In the genomic region with DNA sequence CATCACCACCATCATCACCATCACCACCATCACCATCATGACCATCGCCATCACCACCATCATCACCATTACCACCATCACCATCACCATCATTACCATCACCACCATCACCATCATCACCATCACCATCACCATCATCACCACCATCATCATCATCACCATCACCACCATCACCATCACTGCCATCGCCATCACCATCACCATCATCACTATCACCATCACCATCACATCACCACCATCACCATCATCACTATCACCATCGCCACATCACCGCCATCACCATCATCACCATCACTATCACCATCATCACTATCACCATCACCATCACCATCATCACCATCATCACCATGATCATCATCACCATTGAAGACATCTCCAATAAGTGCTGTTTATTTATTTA, we compare ENCODE assay signal across 18 cellular contexts. TPM values are rescaled to one million over a fixed set of nuclear protein-coding genes. Genes with fewer than 3 reads are reported as not detected.
DNase-seq lines count a peak whose midpoint lies in the region; ATAC-seq, FAIRE-seq and TF ChIP-seq lines count a peak whose summit lies in the region.
"Had no signal": no experiment of that assay in that cellular context is flagged by ENCODE, and none has a peak within 500 bp of the region (broad histone marks: within the 10 kb centered on the region; RNA-seq: fewer than 3 reads in every experiment).

No MANE protein-coding gene starts in this region.

- H3K79me2 ChIP-seq in GM12878 (ENCODE audit: control insufficient read depth, insufficient read depth, low read length), result no peaks in the 10 kb centered on the region

- TF ChIP-seq RAD21 in GM12878 (IDR thresholded peaks at IDR 0.05; ENCODE audit: insufficient read depth, low read depth, low read length), result no peak

- SMC1A ChIA-PET in GM12878 (lab: Charles Lee; ENCODE audit: uncharacterized antibody, unreplicated experiment), result no interaction called here

- H3K4me3 ChIP-seq in HEK293 (ENCODE audit: low read depth, low read length) (no peak overlapping the region), GM12878 (no peak overlapping the region)

- DNase-seq in GM12878 (ENCODE audit: low read depth, low spot score) (no peak), glutamatergic neuron (no peak), urothelium cell line (ENCODE audit: low spot score) (no peak), OCI-M1 (lab: John Stamatoyannopoulos, UW) (no peak)
- DNase-seq in stimulated activated CD4-positive, alpha-beta T cell treated with anti-CD3 and anti-CD28 coated beads, Interleukin-15, amount 100 ng/mL, for 24 hours, result no peak
- no peak for DNase-seq in activated CD4-positive, alpha-beta memory T cell treated with anti-CD3 and anti-CD28 coated beads for 36 hours
- DNase-seq: C1 segment of cervical spinal cord; CD4-positive, alpha-beta T cell; DMS153; DMS79 treated with DMSO at 0.1 percent for 48 hours; GDM1; KBM-7 had no signal

- peaks cover 5% of the 10 kb centered on the region for H3K36me3 Mint-ChIP-seq in glutamatergic neuron (ENCODE audit: unreplicated experiment)
- no peaks in the 10 kb centered on the region for H3K36me3 Mint-ChIP-seq in activated CD4-positive, alpha-beta memory T cell treated with anti-CD3 and anti-CD28 coated beads for 36 hours

- H2AFZ ChIP-seq in GM12878 (ENCODE audit: control insufficient read depth, low read depth, low read length), result no peak overlapping the region

- ATAC-seq in GM12878, result no peak
- ATAC-seq: HCT116 had no signal

- H3K9me3 ChIP-seq in HEK293 (ENCODE audit: control insufficient read depth, insufficient read depth, low read depth, low read length) (no peaks in the 10 kb centered on the region), GM12878 (replicated peaks; ENCODE audit: control insufficient read depth, insufficient read depth, low read length) (no peaks in the 10 kb centered on the region)

- H3K27ac ChIP-seq in HEK293 (ENCODE audit: extremely low read depth, low read depth, low read length) (no peak overlapping the region), GM12878 (ENCODE audit: control insufficient read depth, insufficient read depth) (no peak overlapping the region)

- H3K4me1 Mint-ChIP-seq in glutamatergic neuron (ENCODE audit: low read depth, unreplicated experiment), result no peaks in the 10 kb centered on the region
- H3K4me1 Mint-ChIP-seq in activated CD4-positive, alpha-beta memory T cell treated with anti-CD3 and anti-CD28 coated beads for 36 hours (ENCODE audit: low read depth), result no peaks in the 10 kb centered on the region
- H3K4me1 Mint-ChIP-seq: B cell had no signal

- H3K4me3 Mint-ChIP-seq in glutamatergic neuron (ENCODE audit: unreplicated experiment), result no peak overlapping the region
- no peak overlapping the region for H3K4me3 Mint-ChIP-seq in activated CD4-positive, alpha-beta memory T cell treated with anti-CD3 and anti-CD28 coated beads for 36 hours
- H3K4me3 Mint-ChIP-seq: B cell; CD4-positive, alpha-beta T cell had no signal

- TF ChIP-seq POLR2A in GM12878 (IDR thresholded peaks at IDR 0.05; ENCODE audit: low read depth, low read length), result no peak

- 55% methylated on average over 4 of the region's 4 CpGs for WGBS in GM12878 (ENCODE audit: insufficient coverage, insufficient replicate concordance, low lambda C conversion rate, missing lambda C conversion rate)

- H3K27ac Mint-ChIP-seq in glutamatergic neuron (ENCODE audit: unreplicated experiment), result peak overlapping the region; percentile 7
- no peak overlapping the region for H3K27ac Mint-ChIP-seq in activated CD4-positive, alpha-beta memory T cell treated with anti-CD3 and anti-CD28 coated beads for 36 hours
- H3K27ac Mint-ChIP-seq: B cell; CD4-positive, alpha-beta T cell had no signal

- RAD21 ChIA-PET in GM12878 (lab: Charles Lee; ENCODE audit: unreplicated experiment), result no interaction called here

- peaks cover 8% of the 10 kb centered on the region for H3K27me3 Mint-ChIP-seq in glutamatergic neuron (ENCODE audit: unreplicated experiment)
- peaks cover 9% of the 10 kb centered on the region for H3K27me3 Mint-ChIP-seq in activated CD4-positive, alpha-beta memory T cell treated with anti-CD3 and anti-CD28 coated beads for 36 hours

- BruUV-seq in GM12878 (replicated peaks; lab: Mats Ljungman, UMichigan), result no TSS peak

- no peak overlapping the region for H3K4me2 ChIP-seq in GM12878 (ENCODE audit: control insufficient read depth, insufficient read depth)

- TF ChIP-seq CTCF in HEK293 (tag by site-specific recombination; IDR thresholded peaks at IDR 0.05), result no peak
- TF ChIP-seq CTCF in GM12878 (IDR thresholded peaks at IDR 0.05 in 2 of 3, conservative IDR thresholded peaks at IDR 0.05 in 1 of 3; ENCODE audit: control insufficient read depth in 2 of 3, extremely low read depth in 1 of 3, insufficient read depth in 1 of 3, low read depth in 3 of 3, low read length in 3 of 3), result no peak
- TF ChIP-seq CTCF in glutamatergic neuron (IDR thresholded peaks at IDR 0.05; ENCODE audit: partially characterized antibody, unreplicated experiment), result no peak

- FAIRE-seq in GM12878 (lab: Jason Lieb, UNC) (peak; percentile 82), urothelium cell line (lab: Jason Lieb, UNC) (peak; percentile 100)
- FAIRE-seq: A204.1, H54 had no signal

- peaks cover 1% of the 10 kb centered on the region for H3K9me3 Mint-ChIP-seq in glutamatergic neuron (ENCODE audit: unreplicated experiment)
- H3K9me3 Mint-ChIP-seq in activated CD4-positive, alpha-beta memory T cell treated with anti-CD3 and anti-CD28 coated beads for 36 hours, result peaks cover 4% of the 10 kb centered on the region

- CTCF ChIA-PET in HEK293 (lab: Yijun Ruan, JAX) (no interaction called here), GM12878 (lab: Yijun Ruan, JAX) (no interaction called here)
- CTCF ChIA-PET in activated CD4-positive, alpha-beta memory T cell treated with anti-CD3 and anti-CD28 coated beads for 36 hours (lab: Charles Lee), result no interaction called here

- intact Hi-C loops in GM12878 (cut with micrococcal nuclease; ENCODE audit: unreplicated experiment), result no loop called here
- intact Hi-C loops in activated CD4-positive, alpha-beta memory T cell treated with anti-CD3 and anti-CD28 coated beads for 36 hours (cut with micrococcal nuclease), result no loop called here

- H3K4me1 ChIP-seq in HEK293 (ENCODE audit: control insufficient read depth, insufficient read depth, low read length), result no peaks in the 10 kb centered on the region
- no peaks in the 10 kb centered on the region for H3K4me1 ChIP-seq in GM12878 (ENCODE audit: control insufficient read depth, insufficient read depth, low read length)

- TF ChIP-seq EP300 in GM12878 (IDR thresholded peaks at IDR 0.05; ENCODE audit: borderline replicate concordance in 1 of 2, control insufficient read depth in 1 of 2, low read depth in 2 of 2, low read length in 2 of 2), result no peak

- H3K9ac ChIP-seq in GM12878 (ENCODE audit: control insufficient read depth, insufficient read depth, low read length), result no peak overlapping the region

- no peaks in the 10 kb centered on the region; a peak in 1 of 4 replicates for H3K27me3 ChIP-seq in GM12878 (replicated peaks in 1 of 2; ENCODE audit: control insufficient read depth in 2 of 2, insufficient read depth in 2 of 2, low read length in 1 of 2)

- no peaks in the 10 kb centered on the region for H4K20me1 ChIP-seq in GM12878 (ENCODE audit: control insufficient read depth, insufficient read depth)

- in situ Hi-C loops in GM12878 (cut with MboI), result no loop called here

- H3K36me3 ChIP-seq in HEK293 (ENCODE audit: control insufficient read depth in 2 of 2, insufficient read depth in 1 of 2, low read length in 2 of 2), result no peaks in the 10 kb centered on the region
- no peaks in the 10 kb centered on the region for H3K36me3 ChIP-seq in GM12878 (ENCODE audit: control insufficient read depth in 2 of 2, insufficient read depth in 2 of 2, low read length in 1 of 2)

- POLR2A ChIA-PET in HEK293 (lab: Yijun Ruan, JAX) (no interaction called here), GM12878 (lab: Charles Lee) (no interaction called here)
- POLR2A ChIA-PET in activated CD4-positive, alpha-beta memory T cell treated with anti-CD3 and anti-CD28 coated beads for 36 hours (lab: Charles Lee), result no interaction called here

RNA-seq across cellular contexts. Expression of a gene that starts 16.8 kb away (rescaled TPM):
- 63.2 and 67.5 TPM in 2 replicates for total RNA-seq in GM12878 (2013; cell fraction: nucleolus; rRNA removed)
- total RNA-seq in GM12878 (2014; rRNA removed), result 15.4 and 16.4 TPM in 2 replicates
- 12.0 and 12.4 TPM in 2 replicates for total RNA-seq in GM12878 (2014; rRNA removed; fragmentation: Illumina TruSeq; extraction: Trizol)
- 14.6 and 17.1 TPM in 2 replicates for total RNA-seq in GM12878 (2021)
- polyA plus RNA-seq in GM12878 (2011; ENCODE audit: low read depth), result 5.3 TPM
- polyA plus RNA-seq in GM12878 (2011; rRNA removed), result 12.7 and 14.5 TPM in 2 replicates
- 17.2 and 18.5 TPM in 2 replicates for polyA plus RNA-seq in GM12878 (2011; cell fraction: cytosol; rRNA removed)
- 16.6 and 20.4 TPM in 2 replicates for polyA plus RNA-seq in GM12878 (2011; cell fraction: nucleus; rRNA removed)
- 8.7 and 9.6 TPM in 2 replicates for polyA plus RNA-seq in GM12878 (2012)
- polyA plus RNA-seq in GM12878 (2014; fragmentation: Illumina TruSeq; extraction: Trizol), result 8.4 and 12.1 TPM in 2 replicates
- polyA plus RNA-seq in GM12878 (2014; fragmentation: Nextera tagmentation; extraction: Ambion mirVana), result 1 to 10 TPM; 1.5 to 3.8 TPM
- polyA plus RNA-seq in GM12878 (2014; rRNA removed), result 15.1 and 17.5 TPM in 2 replicates
- polyA plus RNA-seq in GM12878 (2016; fragmentation: Nextera tagmentation; extraction: Ambion mirVana), result 10 to 100 TPM; 21.2 to 22.4 TPM
- 16.0 and 19.8 TPM in 2 replicates for polyA minus RNA-seq in GM12878 (2011; rRNA and poly(A)+ RNA removed)
- polyA minus RNA-seq in GM12878 (2011; cell fraction: cytosol; rRNA and poly(A)+ RNA removed), result 6.3 and 7.8 TPM in 2 replicates
- polyA minus RNA-seq in GM12878 (2011; cell fraction: nucleus; rRNA and poly(A)+ RNA removed), result 16.8 and 33.1 TPM in 2 replicates
- total RNA-seq in glutamatergic neuron (ENCODE audit: unreplicated experiment), result 23.2 TPM
- total RNA-seq in activated CD4-positive, alpha-beta memory T cell treated with anti-CD3 and anti-CD28 coated beads for 36 hours, result 10 to 100 TPM; 12.1 to 12.2 TPM

RNA-seq across cellular contexts. Expression of a gene that starts 36.2 kb away (rescaled TPM):
- 0.46 and 0.56 TPM in 2 replicates for total RNA-seq in GM12878 (2013; cell fraction: nucleolus; rRNA removed)
- 0.16 TPM in 1 of 2 replicates, not detected in the other for total RNA-seq in GM12878 (2014; rRNA removed)
- total RNA-seq in GM12878 (2014; rRNA removed; fragmentation: Illumina TruSeq; extraction: Trizol), result not detected in 2 replicates
- total RNA-seq in GM12878 (2021), result not detected in 2 replicates
- not detected for polyA plus RNA-seq in GM12878 (2011; ENCODE audit: low read depth)
- not detected in 2 replicates for polyA plus RNA-seq in GM12878 (2011; rRNA removed)
- polyA plus RNA-seq in GM12878 (2011; cell fraction: cytosol; rRNA removed), result not detected in 2 replicates
- polyA plus RNA-seq in GM12878 (2011; cell fraction: nucleus; rRNA removed), result 0.13 TPM in 1 of 2 replicates, not detected in the other
- polyA plus RNA-seq in GM12878 (2012), result 0.15 and 0.28 TPM in 2 replicates
- polyA plus RNA-seq in GM12878 (2014; fragmentation: Illumina TruSeq; extraction: Trizol), result not detected in 2 replicates
- polyA plus RNA-seq in GM12878 (2014; fragmentation: Nextera tagmentation; extraction: Ambion mirVana), result not detected
- not detected in 2 replicates for polyA plus RNA-seq in GM12878 (2014; rRNA removed)
- under 1 TPM; 0.14 to 0.33 TPM for polyA plus RNA-seq in GM12878 (2016; fragmentation: Nextera tagmentation; extraction: Ambion mirVana)
- not detected in 2 replicates for polyA minus RNA-seq in GM12878 (2011; rRNA and poly(A)+ RNA removed)
- polyA minus RNA-seq in GM12878 (2011; cell fraction: cytosol; rRNA and poly(A)+ RNA removed), result not detected in 2 replicates
- 0.24 and 0.29 TPM in 2 replicates for polyA minus RNA-seq in GM12878 (2011; cell fraction: nucleus; rRNA and poly(A)+ RNA removed)
- total RNA-seq in glutamatergic neuron (ENCODE audit: unreplicated experiment), result 140 TPM
- total RNA-seq in activated CD4-positive, alpha-beta memory T cell treated with anti-CD3 and anti-CD28 coated beads for 36 hours, result under 1 TPM; 0.27 to 0.33 TPM
- total RNA-seq: HT1080 had no signal

Comparison
In these comparisons a context has a peak if more than half of its experiments do, and no peak if none do; other contexts are left out.
1. RNA of a gene that starts 36.2 kb away (total RNA-seq): 140 TPM in glutamatergic neuron (single experiment); 0.27 to 0.33 TPM in activated CD4-positive, alpha-beta memory T cell treated with anti-CD3 and anti-CD28 coated beads for 36 hours and 0.16 to 0.56 TPM in GM12878; every median in the first group is over 10 times any median in the second.